14 cellular contexts compared by ENCODE assay signal in the genomic region with DNA sequence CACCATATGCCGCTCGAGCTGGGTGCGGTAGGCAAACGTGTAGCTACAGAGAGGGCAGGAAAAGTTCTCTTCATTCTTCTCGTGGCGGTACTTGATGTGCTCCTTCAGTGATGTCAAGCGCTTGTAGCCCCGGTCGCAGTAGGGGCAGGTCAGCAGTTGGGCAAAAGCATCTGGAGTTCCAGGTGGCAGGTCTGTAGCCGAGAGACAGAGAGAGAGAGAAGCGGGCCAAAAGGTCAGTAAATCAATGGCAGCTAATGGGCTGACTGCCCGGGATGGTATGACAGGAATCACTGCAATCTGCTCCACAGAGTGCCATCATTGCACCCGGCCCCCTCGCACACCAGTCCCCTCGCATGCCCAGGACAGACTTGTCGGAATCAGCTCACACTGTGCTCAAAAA.
DNase-seq lines count a peak whose midpoint lies in the region; ATAC-seq and TF ChIP-seq lines count a peak whose summit lies in the region.
"Had no signal": no experiment of that assay in that cellular context is flagged by ENCODE, and none has a peak within 500 bp of the region (broad histone marks: within the 10 kb centered on the region; RNA-seq: fewer than 3 reads in every experiment).

No MANE protein-coding gene starts in this region.

- H3K4me3 ChIP-seq in liver (ENCODE audit: low read depth in 1 of 3, low read length in 3 of 3): no peak overlapping the region
- peak overlapping the region in 1 of 3 donors; percentile 8 for H3K4me3 ChIP-seq in skeletal muscle tissue (ENCODE audit: low read length in 3 of 3)
- no peak overlapping the region for H3K4me3 ChIP-seq in neural progenitor cell
- H3K4me3 ChIP-seq: ascending aorta, GM12878 had no signal

- no peak overlapping the region for H3K4me2 ChIP-seq in neural progenitor cell

- TF ChIP-seq RAD21 in liver (IDR thresholded peaks at IDR 0.05): no peak

- DNase-seq in NCI-H1694 (lab: John Stamatoyannopoulos, UW) (peak; percentile 86), chondrocyte (ENCODE audit: low spot score) (no peak), AG20443 (ENCODE audit: low spot score) (no peak), neural progenitor cell (ENCODE audit: low spot score) (no peak)
- DNase-seq in stimulated activated CD4-positive, alpha-beta T cell treated with anti-CD3 and anti-CD28 coated beads, Interleukin-1b, Interleukin-23, amount 100 ng/mL, for 48 hours: no peak
- DNase-seq: activated T-cell treated with anti-CD3 and anti-CD28 coated beads, Interleukin-2, amount 50 U/mL, for 4 hours; AML-193; NK-92 treated with Interleukin-12 subunit alpha and Interleukin-12 subunit beta, amount 100 ng/mL, for 24 hours; stimulated activated CD4-positive, alpha-beta T cell treated with anti-CD3 and anti-CD28 coated beads, Interleukin-2, amount 100 ng/mL, for 24 hours had no signal

- H3K27me3 ChIP-seq in liver (ENCODE audit: control insufficient read depth in 4 of 4, insufficient read depth in 4 of 4, low read length in 3 of 4) (no peaks in the 10 kb centered on the region), skeletal muscle tissue (ENCODE audit: control insufficient read depth in 3 of 3, insufficient read depth in 3 of 3, low read length in 3 of 3) (no peaks in the 10 kb centered on the region), neural progenitor cell (no peaks in the 10 kb centered on the region)
- H3K27me3 ChIP-seq: ascending aorta had no signal

- ATAC-seq in GM19035 (IDR thresholded peaks at IDR 0.05; ENCODE audit: unreplicated experiment): no peak
- ATAC-seq: activated T-cell treated with anti-CD3 and anti-CD28 coated beads, Interleukin-2, amount 50 U/mL, for 4 hours; GM12878 had no signal

- H4K20me1 ChIP-seq in neural progenitor cell (ENCODE audit: low read depth): no peaks in the 10 kb centered on the region

- H3K4me1 ChIP-seq in liver (ENCODE audit: control insufficient read depth in 4 of 4, insufficient read depth in 4 of 4, low read length in 3 of 4): no peaks in the 10 kb centered on the region
- H3K4me1 ChIP-seq in skeletal muscle tissue (ENCODE audit: control insufficient read depth in 3 of 3, insufficient read depth in 3 of 3, low read length in 3 of 3): peaks cover 3 to 11% (median 9%) of the 10 kb centered on the region in 3 donors
- no peaks in the 10 kb centered on the region for H3K4me1 ChIP-seq in neural progenitor cell
- H3K4me1 ChIP-seq: ascending aorta had no signal

- no peaks in the 10 kb centered on the region for H3K9me3 ChIP-seq in liver (ENCODE audit: control insufficient read depth in 4 of 4, low read length in 3 of 4)
- H3K9me3 ChIP-seq in skeletal muscle tissue (ENCODE audit: control insufficient read depth in 3 of 3, low read length in 3 of 3): no peaks in the 10 kb centered on the region
- H3K9me3 ChIP-seq in neural progenitor cell (ENCODE audit: low read depth): no peaks in the 10 kb centered on the region
- H3K9me3 ChIP-seq: ascending aorta had no signal

- 62% methylated on average over 16 of the region's 16 CpGs for WGBS in liver

- peaks cover 6% of the 10 kb centered on the region for H3K79me2 ChIP-seq in neural progenitor cell (ENCODE audit: low read depth)

- H3K9me3 Mint-ChIP-seq in chondrocyte (ENCODE audit: low read depth) (no peaks in the 10 kb centered on the region), neural progenitor cell (no peaks in the 10 kb centered on the region)
- H3K9me3 Mint-ChIP-seq: activated T-cell treated with anti-CD3 and anti-CD28 coated beads, Interleukin-2, amount 50 U/mL, for 4 hours had no signal

- peaks cover 37% of the 10 kb centered on the region for H3K4me1 Mint-ChIP-seq in chondrocyte (ENCODE audit: low read depth)
- H3K4me1 Mint-ChIP-seq in neural progenitor cell: peaks cover 15% of the 10 kb centered on the region

- no peak overlapping the region for H2AFZ ChIP-seq in neural progenitor cell (replicated peaks)

- H3F3A ChIP-seq in neural progenitor cell (ENCODE audit: low read depth): no peaks in the 10 kb centered on the region

- H3K36me3 ChIP-seq in liver (ENCODE audit: control insufficient read depth in 4 of 4, insufficient read depth in 3 of 4, low read depth in 1 of 4, low read length in 3 of 4): no peaks in the 10 kb centered on the region
- peaks cover 6 to 23% (median 21%) of the 10 kb centered on the region in 3 donors for H3K36me3 ChIP-seq in skeletal muscle tissue (ENCODE audit: control insufficient read depth in 3 of 3, insufficient read depth in 3 of 3, low read length in 3 of 3)
- H3K36me3 ChIP-seq in neural progenitor cell: peaks cover 27% of the 10 kb centered on the region

- H3K9ac ChIP-seq in liver (ENCODE audit: low read depth in 1 of 2, low read length in 2 of 2) (no peak overlapping the region), skeletal muscle tissue (ENCODE audit: low read depth in 1 of 3, low read length in 3 of 3) (peak overlapping the region in 1 of 3 donors; percentile 24), neural progenitor cell (no peak overlapping the region)

- TF ChIP-seq CTCF in chondrocyte (IDR thresholded peaks at IDR 0.05): no peak
- no peak for TF ChIP-seq CTCF in liver (IDR thresholded peaks at IDR 0.05; ENCODE audit: low read depth, low read length, missing input control)
- TF ChIP-seq CTCF in neural progenitor cell (IDR thresholded peaks at IDR 0.05): no peak

- H3K27ac Mint-ChIP-seq in chondrocyte (ENCODE audit: unreplicated experiment) (peak overlapping the region; percentile 83), neural progenitor cell (no peak overlapping the region)

- no peak overlapping the region for H3K27ac ChIP-seq in liver (ENCODE audit: low read depth in 1 of 2, low read length in 2 of 2)
- peak overlapping the region; percentile 8 for H3K27ac ChIP-seq in skeletal muscle tissue (ENCODE audit: low read depth, low read length)
- H3K27ac ChIP-seq in neural progenitor cell: no peak overlapping the region
- H3K27ac ChIP-seq: ascending aorta had no signal

- H3K36me3 Mint-ChIP-seq in chondrocyte (ENCODE audit: low read depth) (peaks cover 44% of the 10 kb centered on the region), neural progenitor cell (peaks cover 60% of the 10 kb centered on the region)

- H3K27me3 Mint-ChIP-seq in chondrocyte (ENCODE audit: low read depth) (no peaks in the 10 kb centered on the region), neural progenitor cell (ENCODE audit: insufficient read depth, low read depth) (no peaks in the 10 kb centered on the region)

- H3K4me3 Mint-ChIP-seq in chondrocyte (ENCODE audit: unreplicated experiment): no peak overlapping the region
- H3K4me3 Mint-ChIP-seq in neural progenitor cell: no peak overlapping the region
- H3K4me3 Mint-ChIP-seq: activated T-cell treated with anti-CD3 and anti-CD28 coated beads, Interleukin-2, amount 50 U/mL, for 4 hours had no signal

TF ChIP-seq in liver, 16 proteins besides CTCF, POLR2A, EP300 and RAD21:
- TF ChIP-seq HNF4G (IDR thresholded peaks at IDR 0.05) (no peak), RXRA (IDR thresholded peaks at IDR 0.05) (peak in 1 of 2 donors; percentile 14), YY1 (IDR thresholded peaks at IDR 0.05) (peak; percentile 39), HNF4A (conservative IDR thresholded peaks at IDR 0.05) (peak; percentile 10 to 30), TAF1 (conservative IDR thresholded peaks at IDR 0.05) (no peak), NR2F2 (IDR thresholded peaks at IDR 0.05) (peak; percentile 84), SP1 (IDR thresholded peaks at IDR 0.05) (no peak)
- TF ChIP-seq, protein P1, sequence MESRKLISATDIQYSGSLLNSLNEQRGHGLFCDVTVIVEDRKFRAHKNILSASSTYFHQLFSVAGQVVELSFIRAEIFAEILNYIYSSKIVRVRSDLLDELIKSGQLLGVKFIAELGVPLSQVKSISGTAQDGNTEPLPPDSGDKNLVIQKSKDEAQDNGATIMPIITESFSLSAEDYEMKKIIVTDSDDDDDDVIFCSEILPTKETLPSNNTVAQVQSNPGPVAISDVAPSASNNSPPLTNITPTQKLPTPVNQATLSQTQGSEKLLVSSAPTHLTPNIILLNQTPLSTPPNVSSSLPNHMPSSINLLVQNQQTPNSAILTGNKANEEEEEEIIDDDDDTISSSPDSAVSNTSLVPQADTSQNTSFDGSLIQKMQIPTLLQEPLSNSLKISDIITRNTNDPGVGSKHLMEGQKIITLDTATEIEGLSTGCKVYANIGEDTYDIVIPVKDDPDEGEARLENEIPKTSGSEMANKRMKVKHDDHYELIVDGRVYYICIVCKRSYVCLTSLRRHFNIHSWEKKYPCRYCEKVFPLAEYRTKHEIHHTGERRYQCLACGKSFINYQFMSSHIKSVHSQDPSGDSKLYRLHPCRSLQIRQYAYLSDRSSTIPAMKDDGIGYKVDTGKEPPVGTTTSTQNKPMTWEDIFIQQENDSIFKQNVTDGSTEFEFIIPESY (IDR thresholded peaks at IDR 0.05): no peak
- TF ChIP-seq, protein P2, sequence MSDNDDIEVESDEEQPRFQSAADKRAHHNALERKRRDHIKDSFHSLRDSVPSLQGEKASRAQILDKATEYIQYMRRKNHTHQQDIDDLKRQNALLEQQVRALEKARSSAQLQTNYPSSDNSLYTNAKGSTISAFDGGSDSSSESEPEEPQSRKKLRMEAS (IDR thresholded peaks at IDR 0.05): no peak
- TF ChIP-seq, protein P3, sequence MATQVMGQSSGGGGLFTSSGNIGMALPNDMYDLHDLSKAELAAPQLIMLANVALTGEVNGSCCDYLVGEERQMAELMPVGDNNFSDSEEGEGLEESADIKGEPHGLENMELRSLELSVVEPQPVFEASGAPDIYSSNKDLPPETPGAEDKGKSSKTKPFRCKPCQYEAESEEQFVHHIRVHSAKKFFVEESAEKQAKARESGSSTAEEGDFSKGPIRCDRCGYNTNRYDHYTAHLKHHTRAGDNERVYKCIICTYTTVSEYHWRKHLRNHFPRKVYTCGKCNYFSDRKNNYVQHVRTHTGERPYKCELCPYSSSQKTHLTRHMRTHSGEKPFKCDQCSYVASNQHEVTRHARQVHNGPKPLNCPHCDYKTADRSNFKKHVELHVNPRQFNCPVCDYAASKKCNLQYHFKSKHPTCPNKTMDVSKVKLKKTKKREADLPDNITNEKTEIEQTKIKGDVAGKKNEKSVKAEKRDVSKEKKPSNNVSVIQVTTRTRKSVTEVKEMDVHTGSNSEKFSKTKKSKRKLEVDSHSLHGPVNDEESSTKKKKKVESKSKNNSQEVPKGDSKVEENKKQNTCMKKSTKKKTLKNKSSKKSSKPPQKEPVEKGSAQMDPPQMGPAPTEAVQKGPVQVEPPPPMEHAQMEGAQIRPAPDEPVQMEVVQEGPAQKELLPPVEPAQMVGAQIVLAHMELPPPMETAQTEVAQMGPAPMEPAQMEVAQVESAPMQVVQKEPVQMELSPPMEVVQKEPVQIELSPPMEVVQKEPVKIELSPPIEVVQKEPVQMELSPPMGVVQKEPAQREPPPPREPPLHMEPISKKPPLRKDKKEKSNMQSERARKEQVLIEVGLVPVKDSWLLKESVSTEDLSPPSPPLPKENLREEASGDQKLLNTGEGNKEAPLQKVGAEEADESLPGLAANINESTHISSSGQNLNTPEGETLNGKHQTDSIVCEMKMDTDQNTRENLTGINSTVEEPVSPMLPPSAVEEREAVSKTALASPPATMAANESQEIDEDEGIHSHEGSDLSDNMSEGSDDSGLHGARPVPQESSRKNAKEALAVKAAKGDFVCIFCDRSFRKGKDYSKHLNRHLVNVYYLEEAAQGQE (IDR thresholded peaks at IDR 0.05): no peak
